Comparison of ENCODE assay signal across 9 cellular contexts in the genomic region with DNA sequence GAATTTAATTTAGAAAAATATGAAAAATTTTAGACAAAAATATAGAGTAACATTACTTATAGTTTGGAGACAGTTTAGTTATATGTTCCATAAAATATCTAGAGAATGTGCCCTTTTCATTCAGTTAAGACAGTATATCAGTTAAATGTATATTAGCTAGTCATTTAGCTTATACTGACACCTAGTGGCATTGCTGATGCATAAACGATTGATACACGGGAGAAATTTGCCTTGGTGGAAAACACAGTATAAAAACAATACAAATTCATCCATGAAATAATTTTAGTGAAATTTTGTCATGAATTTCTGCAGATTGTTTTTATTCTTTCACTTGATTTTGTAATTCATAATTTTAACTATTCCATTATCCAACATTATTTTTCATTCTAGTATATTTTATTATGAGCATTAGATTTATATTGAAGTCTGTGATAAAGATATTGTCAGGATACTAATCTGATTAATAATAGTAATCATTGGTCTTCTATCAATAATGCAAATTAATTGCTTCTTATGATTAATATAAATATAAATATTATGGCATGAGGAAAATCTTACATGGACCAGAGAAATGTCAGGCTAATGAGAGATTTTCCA.
DNase-seq lines count a peak whose midpoint lies in the region; ATAC-seq lines count a peak whose summit lies in the region.
"Had no signal": no experiment of that assay in that cellular context is flagged by ENCODE, and none has a peak within 500 bp of the region (broad histone marks: within the 10 kb centered on the region; RNA-seq: fewer than 3 reads in every experiment).

No MANE protein-coding gene starts in this region.

- no peak for ATAC-seq in CD4-positive, CD25-positive, alpha-beta regulatory T cell (ENCODE audit: low read depth in 2 of 2)
- peak; percentile 84 for ATAC-seq in GM18907 (IDR thresholded peaks at IDR 0.05; ENCODE audit: unreplicated experiment)
- peak; percentile 83 for ATAC-seq in HG03280 (IDR thresholded peaks at IDR 0.05; ENCODE audit: unreplicated experiment)

- H3K36me3 ChIP-seq in CD4-positive, CD25-positive, alpha-beta regulatory T cell (ENCODE audit: control insufficient read depth, insufficient read depth, low read length) = no peaks in the 10 kb centered on the region

- H3K27me3 Mint-ChIP-seq in CD4-positive, CD25-positive, alpha-beta regulatory T cell = no peaks in the 10 kb centered on the region

- H3K9me3 Mint-ChIP-seq in CD4-positive, CD25-positive, alpha-beta regulatory T cell = no peaks in the 10 kb centered on the region

- peak in 2 of 3 donors; percentile 1 to 37 for DNase-seq in CD4-positive, CD25-positive, alpha-beta regulatory T cell
- DNase-seq in NCI-H526 treated with DMSO at 0.1 percent for 48 hours (lab: John Stamatoyannopoulos, UW) (peak; percentile 24), cerebellum (ENCODE audit: low spot score) (peak; percentile 51), middle frontal gyrus (ENCODE audit: extremely low spot score, low spot score) (peak; percentile 21)
- no peak for DNase-seq in central memory CD4-positive, alpha-beta T cell
- DNase-seq in stimulated activated CD4-positive, alpha-beta T cell treated with anti-CD3 and anti-CD28 coated beads, Interleukin-4, amount 100 ng/mL, for 1 hour = no peak

- H3K27ac Mint-ChIP-seq in CD4-positive, CD25-positive, alpha-beta regulatory T cell = no peak overlapping the region

- H3K9me3 ChIP-seq in CD4-positive, CD25-positive, alpha-beta regulatory T cell (ENCODE audit: control insufficient read depth in 2 of 2, low read length in 2 of 2) = no peaks in the 10 kb centered on the region

- H3K4me3 Mint-ChIP-seq in CD4-positive, CD25-positive, alpha-beta regulatory T cell = no peak overlapping the region

- H3K27ac ChIP-seq in CD4-positive, CD25-positive, alpha-beta regulatory T cell (ENCODE audit: insufficient read depth, low read length, poor library complexity, severe bottlenecking) = no peak overlapping the region

- no peak overlapping the region for H3K4me3 ChIP-seq in CD4-positive, CD25-positive, alpha-beta regulatory T cell (ENCODE audit: low read depth, low read length)
- H3K4me3 ChIP-seq: lung had no signal

- no peaks in the 10 kb centered on the region for H3K4me1 ChIP-seq in CD4-positive, CD25-positive, alpha-beta regulatory T cell (ENCODE audit: control insufficient read depth, insufficient read depth, low read length, poor library complexity, severe bottlenecking)

- H3K36me3 Mint-ChIP-seq in CD4-positive, CD25-positive, alpha-beta regulatory T cell = no peaks in the 10 kb centered on the region

- no peaks in the 10 kb centered on the region for H3K4me1 Mint-ChIP-seq in CD4-positive, CD25-positive, alpha-beta regulatory T cell

- H3K27me3 ChIP-seq in CD4-positive, CD25-positive, alpha-beta regulatory T cell (ENCODE audit: control insufficient read depth, insufficient read depth, low read length) = no peaks in the 10 kb centered on the region

Comparison
In these comparisons a context has a peak if more than half of its experiments do, and no peak if none do; other contexts are left out.
1. ATAC-seq: peak in GM18907 (single experiment) and HG03280 (single experiment); none in CD4-positive, CD25-positive, alpha-beta regulatory T cell (0 of 2).
2. DNase-seq: peak in CD4-positive, CD25-positive, alpha-beta regulatory T cell (2 of 3), NCI-H526 treated with DMSO at 0.1 percent for 48 hours (single experiment), cerebellum (single experiment) and middle frontal gyrus (single experiment); none in central memory CD4-positive, alpha-beta T cell (single experiment) and stimulated activated CD4-positive, alpha-beta T cell treated with anti-CD3 and anti-CD28 coated beads, Interleukin-4, amount 100 ng/mL, for 1 hour (single experiment).